Comparison of ENCODE assay signal across 3 cellular contexts in the genomic region with DNA sequence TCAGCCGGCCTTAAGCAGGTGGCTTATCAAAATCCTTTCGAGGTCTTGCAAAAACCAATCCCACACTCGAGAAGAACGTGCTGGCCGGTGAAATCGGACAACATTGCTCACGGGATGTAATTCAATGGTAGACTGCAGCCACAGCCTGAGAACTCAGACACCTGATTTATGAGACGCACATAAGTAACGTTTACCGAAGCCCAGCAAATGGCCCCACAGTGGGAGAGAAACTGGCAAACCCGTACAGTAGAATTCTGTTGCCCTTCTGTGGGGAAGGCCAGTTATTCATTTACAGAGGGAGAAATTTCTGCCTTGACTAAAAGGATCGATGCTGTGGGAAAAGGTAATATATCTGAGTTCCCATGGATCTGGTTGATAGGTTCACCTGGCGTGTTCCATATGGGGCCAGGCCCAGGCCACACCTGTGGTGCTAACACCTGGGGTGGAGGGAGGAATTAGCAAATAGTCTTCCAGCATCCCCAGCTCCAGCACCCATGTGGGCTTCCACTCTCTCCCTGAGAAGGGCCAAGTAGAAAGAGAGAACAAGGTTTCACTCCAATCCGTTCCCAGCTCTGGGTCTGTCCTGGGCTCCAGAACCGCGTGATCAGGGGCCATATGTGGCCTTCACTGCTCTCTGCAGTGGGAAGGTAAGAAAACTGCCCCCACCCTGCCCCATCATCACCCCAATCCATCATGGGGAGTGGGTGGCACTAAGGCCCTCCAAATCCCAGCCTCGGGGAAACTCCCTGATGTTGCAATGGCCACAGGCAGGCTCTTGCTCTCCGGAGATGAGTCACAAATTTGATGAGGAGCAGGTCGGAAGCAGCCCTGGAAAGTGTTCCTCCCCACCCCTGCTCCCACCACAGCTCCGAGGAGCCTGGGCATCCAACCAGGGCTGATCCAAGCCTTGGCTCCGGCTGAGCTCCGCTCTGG.
A peak's percentile ranks its signal among the peaks of the same experiment; 100 is the strongest.
TF ChIP-seq lines count a peak whose summit lies in the region.

No MANE protein-coding gene starts in this region.

TF ChIP-seq in A549, 52 proteins besides CTCF, POLR2A, EP300 and RAD21 (continues in another document):
- TF ChIP-seq, protein P1, sequence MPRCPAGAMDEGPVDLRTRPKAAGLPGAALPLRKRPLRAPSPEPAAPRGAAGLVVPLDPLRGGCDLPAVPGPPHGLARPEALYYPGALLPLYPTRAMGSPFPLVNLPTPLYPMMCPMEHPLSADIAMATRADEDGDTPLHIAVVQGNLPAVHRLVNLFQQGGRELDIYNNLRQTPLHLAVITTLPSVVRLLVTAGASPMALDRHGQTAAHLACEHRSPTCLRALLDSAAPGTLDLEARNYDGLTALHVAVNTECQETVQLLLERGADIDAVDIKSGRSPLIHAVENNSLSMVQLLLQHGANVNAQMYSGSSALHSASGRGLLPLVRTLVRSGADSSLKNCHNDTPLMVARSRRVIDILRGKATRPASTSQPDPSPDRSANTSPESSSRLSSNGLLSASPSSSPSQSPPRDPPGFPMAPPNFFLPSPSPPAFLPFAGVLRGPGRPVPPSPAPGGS (IDR thresholded peaks at IDR 0.05) = peak; percentile 89; the same call in 2 of the 3 replicates
- no peak; the same call in 2 of the 3 replicates for TF ChIP-seq SMC3 (IDR thresholded peaks at IDR 0.05)
- TF ChIP-seq EHMT2 (IDR thresholded peaks at IDR 0.05; ENCODE audit: low read depth) = no peak
- TF ChIP-seq EHF (CRISPR knock-in tag; IDR thresholded peaks at IDR 0.05) = no peak
- no peak for TF ChIP-seq RARB (CRISPR knock-in tag; IDR thresholded peaks at IDR 0.05)
- TF ChIP-seq ZFP36 (IDR thresholded peaks at IDR 0.05; ENCODE audit: borderline replicate concordance, partially characterized antibody) = no peak
- no peak for TF ChIP-seq SREBF2 (IDR thresholded peaks at IDR 0.05)
- TF ChIP-seq, protein P2, sequence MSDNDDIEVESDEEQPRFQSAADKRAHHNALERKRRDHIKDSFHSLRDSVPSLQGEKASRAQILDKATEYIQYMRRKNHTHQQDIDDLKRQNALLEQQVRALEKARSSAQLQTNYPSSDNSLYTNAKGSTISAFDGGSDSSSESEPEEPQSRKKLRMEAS (IDR thresholded peaks at IDR 0.05) = peak; percentile 50; the same call in 1 of the 2 replicates
- peak; percentile 42; the same call in 1 of the 2 replicates for TF ChIP-seq GATA3 (IDR thresholded peaks at IDR 0.05; ENCODE audit: borderline replicate concordance)
- peak; percentile 75 for TF ChIP-seq FOSL2 (IDR thresholded peaks at IDR 0.05)
- TF ChIP-seq FOSL2 (CRISPR knock-in tag; IDR thresholded peaks at IDR 0.05) = peak; percentile 86
- no peak for TF ChIP-seq PHF8 (IDR thresholded peaks at IDR 0.05; ENCODE audit: borderline replicate concordance, low read depth)
- TF ChIP-seq TFCP2L1 (CRISPR knock-in tag; IDR thresholded peaks at IDR 0.05) = no peak
- TF ChIP-seq RFX5 (IDR thresholded peaks at IDR 0.05) = no peak
- TF ChIP-seq, protein P3, sequence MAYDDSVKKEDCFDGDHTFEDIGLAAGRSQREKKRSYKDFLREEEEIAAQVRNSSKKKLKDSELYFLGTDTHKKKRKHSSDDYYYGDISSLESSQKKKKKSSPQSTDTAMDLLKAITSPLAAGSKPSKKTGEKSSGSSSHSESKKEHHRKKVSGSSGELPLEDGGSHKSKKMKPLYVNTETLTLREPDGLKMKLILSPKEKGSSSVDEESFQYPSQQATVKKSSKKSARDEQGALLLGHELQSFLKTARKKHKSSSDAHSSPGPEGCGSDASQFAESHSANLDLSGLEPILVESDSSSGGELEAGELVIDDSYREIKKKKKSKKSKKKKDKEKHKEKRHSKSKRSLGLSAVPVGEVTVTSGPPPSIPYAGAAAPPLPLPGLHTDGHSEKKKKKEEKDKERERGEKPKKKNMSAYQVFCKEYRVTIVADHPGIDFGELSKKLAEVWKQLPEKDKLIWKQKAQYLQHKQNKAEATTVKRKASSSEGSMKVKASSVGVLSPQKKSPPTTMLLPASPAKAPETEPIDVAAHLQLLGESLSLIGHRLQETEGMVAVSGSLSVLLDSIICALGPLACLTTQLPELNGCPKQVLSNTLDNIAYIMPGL (CRISPR knock-in tag; IDR thresholded peaks at IDR 0.05; ENCODE audit: borderline replicate concordance) = no peak
- TF ChIP-seq, protein P4, sequence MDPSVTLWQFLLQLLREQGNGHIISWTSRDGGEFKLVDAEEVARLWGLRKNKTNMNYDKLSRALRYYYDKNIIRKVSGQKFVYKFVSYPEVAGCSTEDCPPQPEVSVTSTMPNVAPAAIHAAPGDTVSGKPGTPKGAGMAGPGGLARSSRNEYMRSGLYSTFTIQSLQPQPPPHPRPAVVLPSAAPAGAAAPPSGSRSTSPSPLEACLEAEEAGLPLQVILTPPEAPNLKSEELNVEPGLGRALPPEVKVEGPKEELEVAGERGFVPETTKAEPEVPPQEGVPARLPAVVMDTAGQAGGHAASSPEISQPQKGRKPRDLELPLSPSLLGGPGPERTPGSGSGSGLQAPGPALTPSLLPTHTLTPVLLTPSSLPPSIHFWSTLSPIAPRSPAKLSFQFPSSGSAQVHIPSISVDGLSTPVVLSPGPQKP (IDR thresholded peaks at IDR 0.05; ENCODE audit: low read depth, low read length) = no peak
- no peak for TF ChIP-seq HDAC2 (IDR thresholded peaks at IDR 0.05)
- TF ChIP-seq BHLHE40 (IDR thresholded peaks at IDR 0.05; ENCODE audit: low read depth, low read length) = no peak
- TF ChIP-seq CBX2 (IDR thresholded peaks at IDR 0.05; ENCODE audit: borderline replicate concordance, low read depth) = no peak
- TF ChIP-seq KDM5A (IDR thresholded peaks at IDR 0.05) = no peak

TF ChIP-seq in IMR-90, 13 proteins besides CTCF, POLR2A, EP300 and RAD21:
- no peak for TF ChIP-seq MXI1 (IDR thresholded peaks at IDR 0.05; ENCODE audit: borderline replicate concordance, low read depth, low read length)
- peak; percentile 60 for TF ChIP-seq BHLHE40 (IDR thresholded peaks at IDR 0.05; ENCODE audit: low read depth, low read length)
- TF ChIP-seq CHD1 (IDR thresholded peaks at IDR 0.05; ENCODE audit: low read depth, low read length) = no peak
- TF ChIP-seq FOS (IDR thresholded peaks at IDR 0.05; ENCODE audit: low read depth, low read length) = peak; percentile 94
- peak; percentile 100 for TF ChIP-seq CEBPB (IDR thresholded peaks at IDR 0.05; ENCODE audit: low read depth, low read length)
- TF ChIP-seq MAZ (IDR thresholded peaks at IDR 0.05; ENCODE audit: borderline replicate concordance, low read depth, low read length) = peak; percentile 91
- peak; percentile 16; the same call in 1 of the 2 replicates for TF ChIP-seq RFX5 (IDR thresholded peaks at IDR 0.05; ENCODE audit: low read depth, low read length)
- peak; percentile 69 for TF ChIP-seq RCOR1 (IDR thresholded peaks at IDR 0.05; ENCODE audit: insufficient replicate concordance, low read length)

TF ChIP-seq in H1, 55 proteins besides CTCF, POLR2A, EP300 and RAD21:
- TF ChIP-seq KDM1A (IDR thresholded peaks at IDR 0.05; ENCODE audit: borderline replicate concordance, low read length) (no peak), CEBPB (IDR thresholded peaks at IDR 0.05; ENCODE audit: low read depth, low read length) (no peak), SAP30 (IDR thresholded peaks at IDR 0.05; ENCODE audit: insufficient read depth, insufficient replicate concordance, low read length) (no peak), POLR2AphosphoS5 (IDR thresholded peaks at IDR 0.05; ENCODE audit: low read depth, low read length) (no peak), RXRA (IDR thresholded peaks at IDR 0.05; ENCODE audit: insufficient read depth, low read depth, low read length) (no peak), GTF2F1 (IDR thresholded peaks at IDR 0.05; ENCODE audit: borderline replicate concordance, low read depth, low read length) (no peak), CTBP2 (IDR thresholded peaks at IDR 0.05; ENCODE audit: borderline replicate concordance, insufficient read depth, insufficient read length, low read length) (no peak), TEAD4 (IDR thresholded peaks at IDR 0.05; ENCODE audit: low read depth, low read length) (no peak), CHD1 (IDR thresholded peaks at IDR 0.05; ENCODE audit: low read depth, low read length) (no peak), RNF2 (IDR thresholded peaks at IDR 0.05; ENCODE audit: borderline replicate concordance, low read depth, low read length, missing control alignments, poor library complexity, severe bottlenecking) (no peak), SUZ12 (IDR thresholded peaks at IDR 0.05; ENCODE audit: low read length) (no peak), PHF8 (conservative IDR thresholded peaks at IDR 0.05; ENCODE audit: low read depth, low read length) (no peak), SP2 (IDR thresholded peaks at IDR 0.05; ENCODE audit: low read length) (no peak), SRF (IDR thresholded peaks at IDR 0.05; ENCODE audit: low read depth, low read length) (no peak), KDM5A (IDR thresholded peaks at IDR 0.05; ENCODE audit: low read length) (no peak), HDAC2 (IDR thresholded peaks at IDR 0.05; ENCODE audit: borderline replicate concordance in 1 of 2, low read depth in 2 of 2, low read length in 2 of 2) (no peak), TCF12 (IDR thresholded peaks at IDR 0.05; ENCODE audit: low read depth, low read length) (no peak), ASH2L (IDR thresholded peaks at IDR 0.05; ENCODE audit: low read length) (no peak)
- TF ChIP-seq, protein P5, sequence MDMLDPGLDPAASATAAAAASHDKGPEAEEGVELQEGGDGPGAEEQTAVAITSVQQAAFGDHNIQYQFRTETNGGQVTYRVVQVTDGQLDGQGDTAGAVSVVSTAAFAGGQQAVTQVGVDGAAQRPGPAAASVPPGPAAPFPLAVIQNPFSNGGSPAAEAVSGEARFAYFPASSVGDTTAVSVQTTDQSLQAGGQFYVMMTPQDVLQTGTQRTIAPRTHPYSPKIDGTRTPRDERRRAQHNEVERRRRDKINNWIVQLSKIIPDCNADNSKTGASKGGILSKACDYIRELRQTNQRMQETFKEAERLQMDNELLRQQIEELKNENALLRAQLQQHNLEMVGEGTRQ (IDR thresholded peaks at IDR 0.05; ENCODE audit: low read length) = no peak
